In the genomic region with DNA sequence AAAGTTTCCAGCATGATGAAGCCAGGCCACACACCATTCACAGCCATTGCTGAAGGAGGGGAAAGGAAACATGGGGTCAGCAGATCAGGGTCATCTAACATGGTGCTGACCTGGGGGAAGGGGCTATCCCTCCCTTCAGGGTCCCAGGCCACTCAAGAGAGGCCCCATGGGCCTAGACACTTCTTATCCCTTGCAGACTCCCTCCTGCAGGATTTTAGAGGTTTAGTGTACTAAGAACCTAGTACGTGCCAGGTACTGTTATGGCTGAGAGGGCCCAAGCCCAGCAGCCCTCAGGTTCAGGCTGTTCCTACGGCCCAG, we compare ENCODE assay signal across 1 cellular context.
TF ChIP-seq lines count a peak whose summit lies in the region.

No MANE protein-coding gene starts in this region.

TF ChIP-seq in GM23338, 12 proteins besides CTCF, POLR2A, EP300 and RAD21 (continued from another document):
- TF ChIP-seq, protein P1, sequence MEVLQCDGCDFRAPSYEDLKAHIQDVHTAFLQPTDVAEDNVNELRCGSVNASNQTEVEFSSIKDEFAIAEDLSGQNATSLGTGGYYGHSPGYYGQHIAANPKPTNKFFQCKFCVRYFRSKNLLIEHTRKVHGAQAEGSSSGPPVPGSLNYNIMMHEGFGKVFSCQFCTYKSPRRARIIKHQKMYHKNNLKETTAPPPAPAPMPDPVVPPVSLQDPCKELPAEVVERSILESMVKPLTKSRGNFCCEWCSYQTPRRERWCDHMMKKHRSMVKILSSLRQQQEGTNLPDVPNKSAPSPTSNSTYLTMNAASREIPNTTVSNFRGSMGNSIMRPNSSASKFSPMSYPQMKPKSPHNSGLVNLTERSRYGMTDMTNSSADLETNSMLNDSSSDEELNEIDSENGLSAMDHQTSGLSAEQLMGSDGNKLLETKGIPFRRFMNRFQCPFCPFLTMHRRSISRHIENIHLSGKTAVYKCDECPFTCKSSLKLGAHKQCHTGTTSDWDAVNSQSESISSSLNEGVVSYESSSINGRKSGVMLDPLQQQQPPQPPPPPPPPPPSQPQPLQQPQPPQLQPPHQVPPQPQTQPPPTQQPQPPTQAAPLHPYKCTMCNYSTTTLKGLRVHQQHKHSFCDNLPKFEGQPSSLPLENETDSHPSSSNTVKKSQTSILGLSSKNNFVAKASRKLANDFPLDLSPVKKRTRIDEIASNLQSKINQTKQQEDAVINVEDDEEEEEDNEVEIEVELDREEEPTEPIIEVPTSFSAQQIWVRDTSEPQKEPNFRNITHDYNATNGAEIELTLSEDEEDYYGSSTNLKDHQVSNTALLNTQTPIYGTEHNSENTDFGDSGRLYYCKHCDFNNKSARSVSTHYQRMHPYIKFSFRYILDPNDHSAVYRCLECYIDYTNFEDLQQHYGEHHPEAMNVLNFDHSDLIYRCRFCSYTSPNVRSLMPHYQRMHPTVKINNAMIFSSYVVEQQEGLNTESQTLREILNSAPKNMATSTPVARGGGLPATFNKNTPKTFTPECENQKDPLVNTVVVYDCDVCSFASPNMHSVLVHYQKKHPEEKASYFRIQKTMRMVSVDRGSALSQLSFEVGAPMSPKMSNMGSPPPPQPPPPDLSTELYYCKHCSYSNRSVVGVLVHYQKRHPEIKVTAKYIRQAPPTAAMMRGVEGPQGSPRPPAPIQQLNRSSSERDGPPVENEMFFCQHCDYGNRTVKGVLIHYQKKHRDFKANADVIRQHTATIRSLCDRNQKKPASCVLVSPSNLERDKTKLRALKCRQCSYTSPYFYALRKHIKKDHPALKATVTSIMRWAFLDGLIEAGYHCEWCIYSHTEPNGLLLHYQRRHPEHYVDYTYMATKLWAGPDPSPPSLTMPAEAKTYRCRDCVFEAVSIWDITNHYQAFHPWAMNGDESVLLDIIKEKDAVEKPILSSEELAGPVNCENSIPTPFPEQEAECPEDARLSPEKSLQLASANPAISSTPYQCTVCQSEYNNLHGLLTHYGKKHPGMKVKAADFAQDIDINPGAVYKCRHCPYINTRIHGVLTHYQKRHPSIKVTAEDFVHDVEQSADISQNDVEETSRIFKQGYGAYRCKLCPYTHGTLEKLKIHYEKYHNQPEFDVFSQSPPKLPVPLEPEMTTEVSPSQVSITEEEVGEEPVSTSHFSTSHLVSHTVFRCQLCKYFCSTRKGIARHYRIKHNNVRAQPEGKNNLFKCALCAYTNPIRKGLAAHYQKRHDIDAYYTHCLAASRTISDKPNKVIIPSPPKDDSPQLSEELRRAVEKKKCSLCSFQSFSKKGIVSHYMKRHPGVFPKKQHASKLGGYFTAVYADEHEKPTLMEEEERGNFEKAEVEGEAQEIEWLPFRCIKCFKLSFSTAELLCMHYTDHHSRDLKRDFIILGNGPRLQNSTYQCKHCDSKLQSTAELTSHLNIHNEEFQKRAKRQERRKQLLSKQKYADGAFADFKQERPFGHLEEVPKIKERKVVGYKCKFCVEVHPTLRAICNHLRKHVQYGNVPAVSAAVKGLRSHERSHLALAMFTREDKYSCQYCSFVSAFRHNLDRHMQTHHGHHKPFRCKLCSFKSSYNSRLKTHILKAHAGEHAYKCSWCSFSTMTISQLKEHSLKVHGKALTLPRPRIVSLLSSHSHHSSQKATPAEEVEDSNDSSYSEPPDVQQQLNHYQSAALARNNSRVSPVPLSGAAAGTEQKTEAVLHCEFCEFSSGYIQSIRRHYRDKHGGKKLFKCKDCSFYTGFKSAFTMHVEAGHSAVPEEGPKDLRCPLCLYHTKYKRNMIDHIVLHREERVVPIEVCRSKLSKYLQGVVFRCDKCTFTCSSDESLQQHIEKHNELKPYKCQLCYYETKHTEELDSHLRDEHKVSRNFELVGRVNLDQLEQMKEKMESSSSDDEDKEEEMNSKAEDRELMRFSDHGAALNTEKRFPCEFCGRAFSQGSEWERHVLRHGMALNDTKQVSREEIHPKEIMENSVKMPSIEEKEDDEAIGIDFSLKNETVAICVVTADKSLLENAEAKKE (CRISPR knock-in tag; IDR thresholded peaks at IDR 0.05): no peak
- no peak for TF ChIP-seq EZH2phosphoT487 (IDR thresholded peaks at IDR 0.05; ENCODE audit: unreplicated experiment)
- no peak for TF ChIP-seq STAT1 (IDR thresholded peaks at IDR 0.05; ENCODE audit: unreplicated experiment)
- no peak for TF ChIP-seq NANOG (IDR thresholded peaks at IDR 0.05; ENCODE audit: borderline replicate concordance)
- no peak for TF ChIP-seq ZNF114 (CRISPR knock-in tag; IDR thresholded peaks at IDR 0.05)
- TF ChIP-seq POLR2AphosphoS5 (IDR thresholded peaks at IDR 0.05; ENCODE audit: low read depth): no peak
